ENCODE assay signal across 8 cellular contexts in the genomic region with DNA sequence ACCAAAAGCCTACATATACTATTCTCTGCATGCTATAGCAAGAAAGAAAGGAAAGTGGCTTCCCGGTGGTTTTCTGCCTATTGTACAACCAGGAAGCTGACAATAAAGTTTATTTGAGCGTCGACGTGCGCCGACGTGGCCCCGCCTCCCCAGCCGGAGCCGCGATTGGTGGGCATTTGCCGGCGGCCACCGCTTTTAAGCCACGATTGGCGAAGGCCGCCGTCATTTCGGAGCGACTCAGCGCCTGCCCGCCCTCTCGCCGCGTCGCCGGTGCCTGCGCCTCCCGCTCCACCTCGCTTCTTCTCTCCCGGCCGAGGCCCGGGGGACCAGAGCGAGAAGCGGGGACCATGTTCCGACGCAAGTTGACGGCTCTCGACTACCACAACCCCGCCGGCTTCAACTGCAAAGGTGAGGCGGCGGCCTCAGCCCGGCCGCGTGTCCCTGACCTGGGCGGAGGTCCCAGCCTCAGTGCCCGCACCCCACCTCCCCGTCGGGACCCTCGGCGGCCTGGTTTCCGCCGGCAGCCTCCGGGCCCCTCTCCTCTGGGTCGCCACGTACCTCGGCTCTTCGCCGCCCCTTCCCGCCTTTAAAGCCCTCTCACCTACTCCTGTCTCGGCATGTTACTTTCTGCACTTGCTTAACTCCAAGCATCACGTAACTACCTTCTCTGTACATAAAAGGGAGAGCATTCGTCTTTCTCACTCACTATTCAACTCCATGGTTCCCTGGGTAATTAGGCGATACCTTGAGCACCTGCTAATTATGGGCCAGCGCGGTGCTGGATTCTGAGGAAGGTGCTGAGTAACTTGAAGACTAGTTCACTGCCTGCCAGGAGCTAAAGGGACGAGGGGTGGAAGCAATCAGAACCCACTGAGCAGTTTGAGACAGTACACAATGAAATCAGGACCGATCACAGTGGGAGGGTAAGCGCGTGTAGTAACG. TPM values are rescaled to one million over a fixed set of nuclear protein-coding genes. Genes with fewer than 3 reads are reported as not detected.
DNase-seq lines count a peak whose midpoint lies in the region; ATAC-seq and TF ChIP-seq lines count a peak whose summit lies in the region.

A gene (plus strand): TSS at position 254 of the 942 bp plus-strand sequence. CDS start 94 bp downstream, at position 348.

- peak within 1 kb of the TSS; percentile 85 for H3K4me3 Mint-ChIP-seq in chondrocyte (ENCODE audit: unreplicated experiment)

- DNase-seq in AG20443 (ENCODE audit: low spot score) (peak; percentile 99), NCI-H460 (ENCODE audit: extremely low read depth, low read depth) (peak; percentile 88), chondrocyte (ENCODE audit: low spot score) (peak; percentile 97), kidney glomerular epithelial cell (lab: John Stamatoyannopoulos, UW) (peak; percentile 89)
- DNase-seq in activated CD4-positive, alpha-beta T cell treated with anti-CD3 and anti-CD28 coated beads for 24 hours (ENCODE audit: low read depth in 2 of 2): peak; percentile 86 to 87
- DNase-seq in stimulated activated CD4-positive, alpha-beta T cell treated with anti-CD3 and anti-CD28 coated beads, Interleukin-1b, Interleukin-23, amount 100 ng/mL, for 1 hour (ENCODE audit: low read depth in 2 of 2): peak; percentile 76 to 86

- peak within 1 kb of the TSS; percentile 84 for H3K27ac Mint-ChIP-seq in chondrocyte (ENCODE audit: unreplicated experiment)

- peaks cover 32% of the 10 kb centered on the region for H3K4me1 Mint-ChIP-seq in chondrocyte (ENCODE audit: low read depth)

- no peaks in the 10 kb centered on the region for H3K9me3 Mint-ChIP-seq in chondrocyte (ENCODE audit: low read depth)

- TF ChIP-seq CTCF in chondrocyte (IDR thresholded peaks at IDR 0.05): no peak

- no peaks in the 10 kb centered on the region for H3K27me3 Mint-ChIP-seq in chondrocyte (ENCODE audit: low read depth)

- peaks cover 10% of the 10 kb centered on the region for H3K36me3 Mint-ChIP-seq in chondrocyte (ENCODE audit: low read depth)

- ATAC-seq in GM19043 (IDR thresholded peaks at IDR 0.05; ENCODE audit: low read depth, unreplicated experiment) (peak; percentile 92), HG03378 (IDR thresholded peaks at IDR 0.05; ENCODE audit: unreplicated experiment) (peak; percentile 90)

RNA-seq across cellular contexts. Expression of the gene that starts here (rescaled TPM):
- total RNA-seq in NCI-H460 (2014; rRNA removed; shearing (Covaris generic)): 324 and 371 TPM in 2 replicates
- polyA plus RNA-seq in NCI-H460 (2014; cell fraction: nucleus; rRNA removed): 28.2 and 57.7 TPM in 2 replicates
- total RNA-seq in chondrocyte: 161 to 180 TPM (median 169 TPM) in 3 replicates

Comparison
In these comparisons a context has a peak if more than half of its experiments do, and no peak if none do; other contexts are left out.
1. Peak in every context shown above with its lines: DNase-seq and ATAC-seq.